ENCODE assay signal across 14 cellular contexts in the genomic region with DNA sequence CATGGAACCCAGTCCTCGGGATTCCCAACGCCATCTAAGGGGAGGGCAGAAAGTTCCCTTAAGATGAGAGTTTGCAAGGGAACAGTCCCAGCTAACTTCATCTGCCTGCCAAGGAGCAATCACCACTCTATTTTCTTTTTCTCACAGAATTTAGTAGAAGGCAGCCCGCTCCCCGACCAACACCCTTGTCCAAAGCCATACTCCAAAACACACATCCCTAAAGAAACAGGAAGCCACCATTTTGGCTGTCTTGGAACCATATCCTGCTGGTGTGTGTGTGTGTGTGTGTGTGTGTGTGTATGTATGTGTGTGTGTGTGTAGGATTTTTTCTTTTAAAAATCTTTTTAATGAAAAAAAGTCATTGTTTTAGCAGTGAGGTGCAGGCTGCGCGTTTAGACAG. TPM values are rescaled to one million over a fixed set of nuclear protein-coding genes. Genes with fewer than 3 reads are reported as not detected.
DNase-seq lines count a peak whose midpoint lies in the region; ATAC-seq, FAIRE-seq and TF ChIP-seq lines count a peak whose summit lies in the region.
"Had no signal": no experiment of that assay in that cellular context is flagged by ENCODE, and none has a peak within 500 bp of the region (broad histone marks: within the 10 kb centered on the region; RNA-seq: fewer than 3 reads in every experiment).

No MANE protein-coding gene starts in this region.

- peaks cover 72% of the 10 kb centered on the region for H3K27me3 Mint-ChIP-seq in astrocyte (ENCODE audit: low read depth, unreplicated experiment)

- DNase-seq in astrocyte (ENCODE audit: low read depth) (no peak), left cardiac atrium (no peak), tibial nerve (ENCODE audit: low spot score in 2 of 2) (peak in 1 of 2 donors; percentile 36), NCI-H345 treated with DMSO at 0.1 percent for 48 hours (lab: John Stamatoyannopoulos, UW; ENCODE audit: unreplicated experiment) (no peak), DMS53 treated with DMSO at 0.1 percent for 48 hours (lab: John Stamatoyannopoulos, UW; ENCODE audit: unreplicated experiment) (no peak)
- DNase-seq: activated naive CD8-positive, alpha-beta T cell treated with anti-CD3 and anti-CD28 coated beads, Interleukin-2, amount 10 ng/mL, durations not matched to agents 7 days and 5 days; CD4-positive, CD25-positive, alpha-beta regulatory T cell; mucosa of descending colon; RPMI8226 had no signal

- no peak for FAIRE-seq in astrocyte (lab: Jason Lieb, UNC)
- FAIRE-seq: G401.6 had no signal

- H2AFZ ChIP-seq in astrocyte (ENCODE audit: low read depth, low read length): no peak overlapping the region

- peak overlapping the region; percentile 83 for H3K4me3 Mint-ChIP-seq in astrocyte (ENCODE audit: unreplicated experiment)

- H3K27ac ChIP-seq in astrocyte (ENCODE audit: low read depth, low read length) (no peak overlapping the region), muscle layer of duodenum (ENCODE audit: low read length) (peak overlapping the region; percentile 77), tibial nerve (peak overlapping the region in 3 of 4 donors; percentile 78 to 89 (median 82))
- H3K27ac ChIP-seq: HL-60 had no signal

- H3K4me2 ChIP-seq in astrocyte (ENCODE audit: low read length): peak overlapping the region; percentile 54

- no peaks in the 10 kb centered on the region for H3K9me3 ChIP-seq in astrocyte (ENCODE audit: insufficient read depth, low read depth, low read length)
- H3K9me3 ChIP-seq in muscle layer of duodenum (ENCODE audit: control insufficient read depth in 1 of 2, low read length in 2 of 2): no peaks in the 10 kb centered on the region
- H3K9me3 ChIP-seq in tibial nerve: no peaks in the 10 kb centered on the region
- H3K9me3 ChIP-seq: mucosa of descending colon had no signal

- H3K36me3 ChIP-seq in astrocyte (ENCODE audit: insufficient read depth, low read length): no peaks in the 10 kb centered on the region
- no peaks in the 10 kb centered on the region for H3K36me3 ChIP-seq in muscle layer of duodenum (ENCODE audit: control insufficient read depth in 1 of 2, insufficient read depth in 2 of 2, low read length in 2 of 2)
- H3K36me3 ChIP-seq in tibial nerve: no peaks in the 10 kb centered on the region

- no peak overlapping the region for H3K27ac Mint-ChIP-seq in astrocyte (ENCODE audit: unreplicated experiment)
- H3K27ac Mint-ChIP-seq: activated naive CD8-positive, alpha-beta T cell treated with anti-CD3 and anti-CD28 coated beads, Interleukin-2, amount 10 ng/mL, durations not matched to agents 7 days and 5 days; CD4-positive, CD25-positive, alpha-beta regulatory T cell had no signal

- H3K4me3 ChIP-seq in astrocyte (ENCODE audit: insufficient read depth, low read depth, low read length): no peak overlapping the region
- H3K4me3 ChIP-seq in muscle layer of duodenum (ENCODE audit: low read depth in 1 of 2, low read length in 2 of 2): peak overlapping the region; percentile 63 to 74
- H3K4me3 ChIP-seq in tibial nerve: peak overlapping the region; percentile 45 to 69 (median 56)

- intact Hi-C loops in left cardiac atrium (cut with DNase I): loop anchor here in 1 of 2 donors (1.0 kb wide), 1 partner anchor 37 kb away; no protein-coding TSS in a partner anchor

- H3K4me1 ChIP-seq in astrocyte (ENCODE audit: insufficient read depth, low read length): no peaks in the 10 kb centered on the region
- peaks cover 4 to 12% of the 10 kb centered on the region in 2 donors for H3K4me1 ChIP-seq in muscle layer of duodenum (ENCODE audit: control insufficient read depth in 1 of 2, insufficient read depth in 2 of 2, low read length in 2 of 2)
- H3K4me1 ChIP-seq in tibial nerve: peaks cover 0 to 49% (median 2%) of the 10 kb centered on the region in 4 donors

- no peak for TF ChIP-seq POLR2A in tibial nerve (IDR thresholded peaks at IDR 0.05)

- peaks cover 2% of the 10 kb centered on the region for H3K9me3 Mint-ChIP-seq in astrocyte (ENCODE audit: unreplicated experiment)
- H3K9me3 Mint-ChIP-seq: activated naive CD8-positive, alpha-beta T cell treated with anti-CD3 and anti-CD28 coated beads, Interleukin-2, amount 10 ng/mL, durations not matched to agents 7 days and 5 days had no signal

- TF ChIP-seq EP300 in tibial nerve (IDR thresholded peaks at IDR 0.05): no peak

- H3K4me1 Mint-ChIP-seq in astrocyte (ENCODE audit: low read depth, unreplicated experiment): peaks cover 6% of the 10 kb centered on the region

- 37% methylated on average over 6 of the region's 6 CpGs for WGBS in tibial nerve, 2 donors

- H4K20me1 ChIP-seq in astrocyte (ENCODE audit: insufficient read depth, low read length): no peaks in the 10 kb centered on the region

- no peaks in the 10 kb centered on the region for H3K79me2 ChIP-seq in astrocyte (ENCODE audit: insufficient read depth, low read length)

- H3K9ac ChIP-seq in astrocyte (ENCODE audit: low read length): no peak overlapping the region

- ATAC-seq in left cardiac atrium (peak; percentile 19 to 43), GM21786 (IDR thresholded peaks at IDR 0.05; ENCODE audit: unreplicated experiment) (no peak), HG02840 (IDR thresholded peaks at IDR 0.05; ENCODE audit: low FRiP score, unreplicated experiment) (no peak)
- ATAC-seq: mucosa of descending colon had no signal

- no peaks in the 10 kb centered on the region for H3K36me3 Mint-ChIP-seq in astrocyte (ENCODE audit: low read depth, unreplicated experiment)
- H3K36me3 Mint-ChIP-seq: activated naive CD8-positive, alpha-beta T cell treated with anti-CD3 and anti-CD28 coated beads, Interleukin-2, amount 10 ng/mL, durations not matched to agents 7 days and 5 days; CD4-positive, CD25-positive, alpha-beta regulatory T cell had no signal

- no peak for TF ChIP-seq CTCF in astrocyte (IDR thresholded peaks at IDR 0.05; ENCODE audit: insufficient read depth, low read depth, low read length)
- TF ChIP-seq CTCF in tibial nerve (IDR thresholded peaks at IDR 0.05): no peak

- H3K27me3 ChIP-seq in astrocyte (ENCODE audit: insufficient read depth, low read length) (peaks cover 57% of the 10 kb centered on the region), muscle layer of duodenum (ENCODE audit: low read depth, low read length) (peaks cover 6% of the 10 kb centered on the region), tibial nerve (peaks cover 0 to 12% of the 10 kb centered on the region in 2 donors)

RNA-seq across cellular contexts. Expression of gene FGD5, which starts 7.0 kb away (rescaled TPM):
- 2.0 and 2.6 TPM in 2 replicates for total RNA-seq in astrocyte
- 10 to 100 TPM; 19.3 to 28.7 TPM for total RNA-seq in left cardiac atrium
- 10 to 100 TPM; 33.3 to 41.8 (median 38.7) TPM for total RNA-seq in tibial nerve

Comparison
In these comparisons a context has a peak if more than half of its experiments do, and no peak if none do; other contexts are left out.
1. ATAC-seq: peak in left cardiac atrium (2 of 2); none in GM21786 (single experiment) and HG02840 (single experiment).